Comparison of ENCODE assay signal across 15 cellular contexts in the genomic region with DNA sequence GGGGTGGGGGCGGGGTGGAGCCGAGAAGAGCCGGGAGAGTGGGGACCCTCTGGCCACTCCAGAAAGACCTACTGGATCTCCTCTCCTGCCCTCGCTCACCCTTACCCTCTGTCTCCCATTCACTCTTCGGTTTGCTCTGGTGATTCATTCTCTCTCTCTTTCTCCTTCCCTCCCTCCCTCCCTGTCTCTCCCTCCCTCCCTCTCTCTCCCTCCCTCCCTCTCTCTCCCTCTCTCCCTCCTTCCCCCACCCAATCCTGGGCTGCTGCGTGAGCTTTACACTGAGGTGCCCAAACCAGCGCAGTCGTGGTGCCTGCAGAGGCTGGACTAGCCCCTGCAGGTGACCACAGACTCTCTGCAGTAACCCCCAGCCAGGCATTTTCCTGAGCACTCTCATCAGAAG. TPM values are rescaled to one million over a fixed set of nuclear protein-coding genes. Genes with fewer than 3 reads are reported as not detected.
DNase-seq lines count a peak whose midpoint lies in the region; ATAC-seq and TF ChIP-seq lines count a peak whose summit lies in the region.
"Had no signal": no experiment of that assay in that cellular context is flagged by ENCODE, and none has a peak within 500 bp of the region (broad histone marks: within the 10 kb centered on the region; RNA-seq: fewer than 3 reads in every experiment).

No MANE protein-coding gene starts in this region.

- DNase-seq in CD4-positive, alpha-beta T cell, result no peak
- DNase-seq in foreskin keratinocyte, result no peak
- no peak for DNase-seq in neural progenitor cell (ENCODE audit: low spot score)
- no peak for DNase-seq in NCI-H1694 (lab: John Stamatoyannopoulos, UW)
- no peak for DNase-seq in amniotic stem cell (lab: John Stamatoyannopoulos, UW)
- DNase-seq in OCI-M1 (lab: John Stamatoyannopoulos, UW), result no peak
- DNase-seq in A172 (ENCODE audit: low spot score), result no peak
- DNase-seq: activated T-cell treated with anti-CD3 and anti-CD28 coated beads, Interleukin-2, amount 50 U/mL, for 1 hour; natural killer cell; NCI-H2029 treated with DMSO at 0.1 percent for 48 hours had no signal

- intact Hi-C loops in CD4-positive, alpha-beta T cell (cut with DNase I, micrococcal nuclease), result no loop called here

- CTCF ChIA-PET in CD4-positive, alpha-beta T cell (lab: Charles Lee), result no interaction called here

- H3K4me1 Mint-ChIP-seq in CD4-positive, alpha-beta T cell (ENCODE audit: low read depth), result no peaks in the 10 kb centered on the region
- H3K4me1 Mint-ChIP-seq in neural progenitor cell, result peaks cover 3% of the 10 kb centered on the region
- H3K4me1 Mint-ChIP-seq: central memory CD8-positive, alpha-beta T cell; natural killer cell had no signal

- TF ChIP-seq CTCF in CD4-positive, alpha-beta T cell (IDR thresholded peaks at IDR 0.05), result no peak
- no peak for TF ChIP-seq CTCF in foreskin keratinocyte (conservative IDR thresholded peaks at IDR 0.05)
- TF ChIP-seq CTCF in neural progenitor cell (IDR thresholded peaks at IDR 0.05), result no peak

- H2AFZ ChIP-seq in neural progenitor cell (replicated peaks), result no peak overlapping the region

- no peak for ATAC-seq in CD4-positive, alpha-beta T cell (ENCODE audit: poor library complexity)
- ATAC-seq in foreskin keratinocyte, result peak; percentile 29
- ATAC-seq: natural killer cell, SK-N-SH treated with all-trans-retinoic acid at 6 μM for 48 hours had no signal

- H3K36me3 ChIP-seq in HUES48 (ENCODE audit: control insufficient read depth, insufficient read depth, low read length), result no peaks in the 10 kb centered on the region
- H3K36me3 ChIP-seq in neural progenitor cell, result no peaks in the 10 kb centered on the region
- H3K36me3 ChIP-seq: BLaER1 treated with 17β-estradiol and CSF1 and Interleukin-3, amounts not matched to agents 10 nM and 100 nM had no signal

- no peak overlapping the region for H3K27ac Mint-ChIP-seq in CD4-positive, alpha-beta T cell
- H3K27ac Mint-ChIP-seq in neural progenitor cell, result no peak overlapping the region
- H3K27ac Mint-ChIP-seq: natural killer cell had no signal

- POLR2A ChIA-PET in CD4-positive, alpha-beta T cell (lab: Charles Lee), result no interaction called here

- peaks cover 4% of the 10 kb centered on the region for H3K36me3 Mint-ChIP-seq in CD4-positive, alpha-beta T cell (ENCODE audit: low read depth)
- H3K36me3 Mint-ChIP-seq in neural progenitor cell, result peaks cover 1% of the 10 kb centered on the region

- H3K4me3 ChIP-seq in HUES48 (ENCODE audit: low read depth, low read length), result peak overlapping the region; percentile 75; the same call in 1 of the 2 replicates
- peak overlapping the region; percentile 55 for H3K4me3 ChIP-seq in neural progenitor cell
- H3K4me3 ChIP-seq: BLaER1 treated with 17β-estradiol and CSF1 and Interleukin-3, amounts not matched to agents 10 nM and 100 nM had no signal

- H3F3A ChIP-seq in neural progenitor cell (ENCODE audit: low read depth), result no peaks in the 10 kb centered on the region

- H3K9me3 ChIP-seq in CD4-positive, alpha-beta T cell (ENCODE audit: control insufficient read depth, low read length), result peaks cover 4% of the 10 kb centered on the region
- H3K9me3 ChIP-seq in HUES48 (ENCODE audit: control insufficient read depth, insufficient read depth, low read length) (peaks cover 4% of the 10 kb centered on the region; the same call in 1 of the 2 replicates), neural progenitor cell (ENCODE audit: low read depth) (no peaks in the 10 kb centered on the region)

- peaks cover 26% of the 10 kb centered on the region for H3K27me3 ChIP-seq in CD4-positive, alpha-beta T cell (ENCODE audit: control insufficient read depth, insufficient read depth, low read length)
- peaks cover 33% of the 10 kb centered on the region for H3K27me3 ChIP-seq in HUES48 (ENCODE audit: control insufficient read depth, insufficient read depth, low read length)
- peaks cover 30% of the 10 kb centered on the region for H3K27me3 ChIP-seq in foreskin keratinocyte
- peaks cover 37% of the 10 kb centered on the region for H3K27me3 ChIP-seq in neural progenitor cell
- H3K27me3 ChIP-seq: BLaER1 treated with 17β-estradiol and CSF1 and Interleukin-3, amounts not matched to agents 10 nM and 100 nM had no signal

- H3K4me2 ChIP-seq in neural progenitor cell, result peak overlapping the region; percentile 78
- H3K4me2 ChIP-seq: BLaER1 treated with 17β-estradiol and CSF1 and Interleukin-3, amounts not matched to agents 10 nM and 100 nM; KMS-11 had no signal

- peaks cover 14% of the 10 kb centered on the region for H3K9me3 Mint-ChIP-seq in CD4-positive, alpha-beta T cell
- peaks cover 23% of the 10 kb centered on the region for H3K9me3 Mint-ChIP-seq in neural progenitor cell

- no peak overlapping the region for H3K27ac ChIP-seq in CD4-positive, alpha-beta T cell (ENCODE audit: low read depth, low read length)
- H3K27ac ChIP-seq in HUES48 (ENCODE audit: low read depth, low read length) (no peak overlapping the region), foreskin keratinocyte (no peak overlapping the region), neural progenitor cell (no peak overlapping the region)
- H3K27ac ChIP-seq: BLaER1 treated with 17β-estradiol and CSF1 and Interleukin-3, amounts not matched to agents 10 nM and 100 nM; KMS-11 had no signal

- no peaks in the 10 kb centered on the region for H3K79me2 ChIP-seq in neural progenitor cell (ENCODE audit: low read depth)

- H3K27me3 Mint-ChIP-seq in CD4-positive, alpha-beta T cell, result peaks cover 53% of the 10 kb centered on the region
- peaks cover 32% of the 10 kb centered on the region for H3K27me3 Mint-ChIP-seq in neural progenitor cell (ENCODE audit: insufficient read depth, low read depth)

- H3K4me1 ChIP-seq in HUES48 (ENCODE audit: control insufficient read depth, insufficient read depth, low read length) (no peaks in the 10 kb centered on the region), foreskin keratinocyte (no peaks in the 10 kb centered on the region), neural progenitor cell (no peaks in the 10 kb centered on the region)
- H3K4me1 ChIP-seq: BLaER1 treated with 17β-estradiol and CSF1 and Interleukin-3, amounts not matched to agents 10 nM and 100 nM had no signal

- H3K4me3 Mint-ChIP-seq in CD4-positive, alpha-beta T cell, result peak overlapping the region; percentile 31
- H3K4me3 Mint-ChIP-seq in neural progenitor cell, result peak overlapping the region; percentile 57
- H3K4me3 Mint-ChIP-seq: central memory CD8-positive, alpha-beta T cell had no signal

- H3K9ac ChIP-seq in HUES48 (ENCODE audit: low read depth, low read length) (no peak overlapping the region), neural progenitor cell (no peak overlapping the region)
- H3K9ac ChIP-seq: BLaER1 treated with 17β-estradiol and CSF1 and Interleukin-3, amounts not matched to agents 10 nM and 100 nM; KMS-11 had no signal

- H4K20me1 ChIP-seq in neural progenitor cell (ENCODE audit: low read depth), result no peaks in the 10 kb centered on the region
- H4K20me1 ChIP-seq: BLaER1 treated with 17β-estradiol and CSF1 and Interleukin-3, amounts not matched to agents 10 nM and 100 nM had no signal

RNA-seq across cellular contexts. Expression of a gene that starts 32.2 kb away (rescaled TPM):
- total RNA-seq in CD4-positive, alpha-beta T cell, result 10 to 100 TPM in 1 of 2 experiments, 1 to 10 TPM in 1; 9.9 to 13.2 TPM
- total RNA-seq in foreskin keratinocyte, result 0.14 and 0.39 TPM in 2 replicates
- 0.07 and 0.11 TPM in 2 replicates for polyA plus RNA-seq in foreskin keratinocyte
- 1.1 and 1.5 TPM in 2 replicates for total RNA-seq in neural progenitor cell (ENCODE audit: low replicate concordance)
- 0.16 TPM in 1 of 2 replicates, not detected in the other for total RNA-seq in A172 (2014; rRNA removed; shearing (Covaris generic))
